ENCODE assay signal across 11 cellular contexts in genomic region chr7:5766321-5766761, GRCh38. TPM values are rescaled to one million over a fixed set of nuclear protein-coding genes. Genes with fewer than 3 reads are reported as not detected.
DNase-seq lines count a peak whose midpoint lies in the region; ATAC-seq and TF ChIP-seq lines count a peak whose summit lies in the region.
"Had no signal": no experiment of that assay in that cellular context is flagged by ENCODE, and none has a peak within 500 bp of the region (broad histone marks: within the 10 kb centered on the region; RNA-seq: fewer than 3 reads in every experiment).

No MANE protein-coding gene starts in this region.

- H3K27me3 ChIP-seq in tibial artery, result no peaks in the 10 kb centered on the region
- H3K27me3 ChIP-seq: BLaER1 treated with 17β-estradiol and CSF1 and Interleukin-3, amounts not matched to agents 10 nM and 100 nM had no signal

- peaks cover 18% of the 10 kb centered on the region for H3K4me1 Mint-ChIP-seq in activated T-helper 17 cell treated with anti-CD3 and anti-CD28 coated beads, Interleukin-2, amount 50 U/mL, for 72 hours

- no peaks in the 10 kb centered on the region for H3K27me3 Mint-ChIP-seq in activated T-helper 17 cell treated with anti-CD3 and anti-CD28 coated beads, Interleukin-2, amount 50 U/mL, for 72 hours
- H3K27me3 Mint-ChIP-seq: stimulated activated naive CD8-positive, alpha-beta T cell treated with anti-CD3 and anti-CD28 coated beads, Interleukin-15, amount 100 ng/mL, for 72 hours had no signal

- peaks cover 0 to 50% (median 17%) of the 10 kb centered on the region in 4 donors for H3K4me1 ChIP-seq in tibial artery

- H3K9me3 ChIP-seq in tibial artery, result no peaks in the 10 kb centered on the region
- H3K9me3 ChIP-seq: BLaER1 treated with 17β-estradiol and CSF1 and Interleukin-3, amounts not matched to agents 10 nM and 100 nM had no signal

- no peaks in the 10 kb centered on the region for H3K36me3 ChIP-seq in tibial artery

- DNase-seq in left cardiac atrium (no peak), cardiac septum (ENCODE audit: low spot score) (no peak), glomerular visceral epithelial cell (ENCODE audit: extremely low spot score) (peak; percentile 42), tibial artery (no peak), NCI-H1436 treated with DMSO at 0.1 percent for 48 hours (lab: John Stamatoyannopoulos, UW) (no peak), HPDE6-E6E7 (ENCODE audit: extremely low spot score) (no peak)
- DNase-seq: KG1; stimulated activated naive CD8-positive, alpha-beta T cell treated with anti-CD3 and anti-CD28 coated beads, Interleukin-15, amount 100 ng/mL, for 72 hours had no signal

- H3K36me3 Mint-ChIP-seq in activated T-helper 17 cell treated with anti-CD3 and anti-CD28 coated beads, Interleukin-2, amount 50 U/mL, for 72 hours (ENCODE audit: low read depth), result peaks cover 10% of the 10 kb centered on the region

- TF ChIP-seq CTCF in tibial artery (IDR thresholded peaks at IDR 0.05), result no peak

- no peak overlapping the region for H3K4me3 ChIP-seq in tibial artery
- H3K4me3 ChIP-seq: BLaER1 treated with 17β-estradiol and CSF1 and Interleukin-3, amounts not matched to agents 10 nM and 100 nM had no signal

- H3K9me3 Mint-ChIP-seq in activated T-helper 17 cell treated with anti-CD3 and anti-CD28 coated beads, Interleukin-2, amount 50 U/mL, for 72 hours, result no peaks in the 10 kb centered on the region
- H3K9me3 Mint-ChIP-seq: stimulated activated naive CD8-positive, alpha-beta T cell treated with anti-CD3 and anti-CD28 coated beads, Interleukin-15, amount 100 ng/mL, for 72 hours had no signal

- H3K27ac Mint-ChIP-seq in activated T-helper 17 cell treated with anti-CD3 and anti-CD28 coated beads, Interleukin-2, amount 50 U/mL, for 72 hours, result peak overlapping the region; percentile 24

- intact Hi-C loops in left cardiac atrium (cut with DNase I), result no loop called here
- intact Hi-C loops in cardiac septum (cut with DNase I), result no loop called here
- intact Hi-C loops in tibial artery (cut with DNase I; ENCODE audit: low total_unique reads), result no loop called here

- ATAC-seq in left cardiac atrium (peak; percentile 27 to 59), HG03521 (IDR thresholded peaks at IDR 0.05; ENCODE audit: unreplicated experiment) (no peak)
- no peak for ATAC-seq in activated T-helper 17 cell treated with anti-CD3 and anti-CD28 coated beads, Interleukin-2, amount 50 U/mL, for 72 hours (replicated peaks)
- ATAC-seq: stimulated activated naive CD8-positive, alpha-beta T cell treated with anti-CD3 and anti-CD28 coated beads, Interleukin-15, amount 100 ng/mL, for 72 hours had no signal

- H3K4me3 Mint-ChIP-seq in activated T-helper 17 cell treated with anti-CD3 and anti-CD28 coated beads, Interleukin-2, amount 50 U/mL, for 72 hours, result no peak overlapping the region
- H3K4me3 Mint-ChIP-seq: stimulated activated naive CD8-positive, alpha-beta T cell treated with anti-CD3 and anti-CD28 coated beads, Interleukin-15, amount 100 ng/mL, for 72 hours had no signal

- peak overlapping the region; percentile 31 to 67 for H3K27ac ChIP-seq in tibial artery
- H3K27ac ChIP-seq: BLaER1 treated with 17β-estradiol and CSF1 and Interleukin-3, amounts not matched to agents 10 nM and 100 nM had no signal

RNA-seq across cellular contexts. Expression of gene RNF216, which starts 15.1 kb away (rescaled TPM):
- 10 to 100 TPM; 28.0 to 40.2 TPM for total RNA-seq in left cardiac atrium
- 33.7 TPM for total RNA-seq in cardiac septum
- 10 to 100 TPM; 22.4 to 28.3 TPM for total RNA-seq in activated T-helper 17 cell treated with anti-CD3 and anti-CD28 coated beads, Interleukin-2, amount 50 U/mL, for 72 hours

Comparison
In these comparisons a context has a peak if more than half of its experiments do, and no peak if none do; other contexts are left out.
1. ATAC-seq: peak in left cardiac atrium (2 of 2); none in activated T-helper 17 cell treated with anti-CD3 and anti-CD28 coated beads, Interleukin-2, amount 50 U/mL, for 72 hours (single experiment) and HG03521 (single experiment).